Comparison of ENCODE assay signal across 22 cellular contexts in the genomic region with DNA sequence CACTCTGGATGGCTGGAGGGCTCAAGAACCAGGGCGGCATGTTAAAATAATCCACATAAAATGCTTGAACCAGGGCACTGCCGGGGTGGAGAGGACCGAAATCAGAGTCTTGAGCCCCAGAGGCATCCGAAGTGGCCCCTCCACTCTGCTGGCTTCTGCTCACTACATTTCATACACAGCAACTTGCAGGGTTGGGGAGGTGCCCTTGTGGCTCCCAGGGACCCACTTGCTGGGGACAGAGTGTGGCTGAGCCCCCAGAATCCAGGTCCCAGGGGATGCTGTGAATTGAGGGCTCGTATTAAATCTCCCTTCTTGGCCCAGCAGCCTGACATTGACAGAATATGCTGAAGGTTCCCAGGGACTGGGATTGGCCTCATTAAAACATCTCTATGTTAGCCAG.
"Had no signal": no experiment of that assay in that cellular context is flagged by ENCODE, and none has a peak within 500 bp of the region (broad histone marks: within the 10 kb centered on the region; RNA-seq: fewer than 3 reads in every experiment).

No MANE protein-coding gene starts in this region.

- DNase-seq: dermis blood vessel endothelial cell; dorsolateral prefrontal cortex; effector CD4-positive, alpha-beta T cell; effector memory CD4-positive, alpha-beta T cell; foreskin keratinocyte; heart left ventricle; hypothalamus; immature natural killer cell; islet precursor cell; left cardiac atrium; left lung; left ventricle myocardium superior; lower lobe of right lung; mesenchymal stem cell; mucosa of descending colon had no signal

- H3K36me3 ChIP-seq: esophagus muscularis mucosa, gastroesophageal sphincter, heart left ventricle, left lung, lower lobe of right lung had no signal

- H3K9me3 ChIP-seq: esophagus muscularis mucosa, gastroesophageal sphincter, heart left ventricle, left lung, lower lobe of right lung, mucosa of descending colon had no signal

- H3K4me2 ChIP-seq: hepatocyte had no signal

- H2AFZ ChIP-seq: hepatocyte had no signal

- FAIRE-seq: colon, endothelial cell of umbilical vein, frontal cortex had no signal

- H3K4me3 ChIP-seq: coronary artery, dorsolateral prefrontal cortex, esophagus muscularis mucosa, gastroesophageal sphincter, heart left ventricle, hepatocyte, left lung, lower lobe of right lung, mucosa of descending colon had no signal

- H3K4me1 ChIP-seq: foreskin keratinocyte, gastroesophageal sphincter, heart left ventricle, left lung, lower lobe of right lung had no signal

- H3K79me2 ChIP-seq: hepatocyte had no signal

- H3K27ac ChIP-seq: coronary artery, dorsolateral prefrontal cortex, esophagus muscularis mucosa, foreskin keratinocyte, gastroesophageal sphincter, heart left ventricle, hepatocyte, left lung, lower lobe of right lung had no signal

- H3K27me3 ChIP-seq: foreskin keratinocyte had no signal
